Comparison of ENCODE assay signal across 8 cellular contexts in genomic region chr4:112327950-112328349, GRCh38. TPM values are rescaled to one million over a fixed set of nuclear protein-coding genes. Genes with fewer than 3 reads are reported as not detected.
DNase-seq lines count a peak whose midpoint lies in the region; ATAC-seq and TF ChIP-seq lines count a peak whose summit lies in the region.

No MANE protein-coding gene starts in this region.

- no peaks in the 10 kb centered on the region for H3K4me1 ChIP-seq in skeletal muscle satellite cell (ENCODE audit: control insufficient read depth, insufficient read depth, low read length)

- no peaks in the 10 kb centered on the region for H3K27me3 ChIP-seq in skeletal muscle satellite cell (ENCODE audit: control insufficient read depth, insufficient read depth, low read length)

- H3K4me3 ChIP-seq in skeletal muscle satellite cell (ENCODE audit: low read length), result no peak overlapping the region

- POLR2A ChIA-PET in HEK293T (lab: Yijun Ruan, JAX), result no interaction called here

- no peaks in the 10 kb centered on the region for H3K36me3 ChIP-seq in skeletal muscle satellite cell (ENCODE audit: insufficient read depth, low read length)

- peak overlapping the region; percentile 74 for H3K4me2 ChIP-seq in skeletal muscle satellite cell (ENCODE audit: low read length)

- no peaks in the 10 kb centered on the region for H3K9me3 ChIP-seq in skeletal muscle satellite cell (replicated peaks; ENCODE audit: low read length)

- CTCF ChIA-PET in HEK293T (lab: Yijun Ruan, JAX), result interaction anchor here (0.7 to 0.8 kb wide), 2 partner anchors 185 to 299 kb away, joined by 3 read pairs; no protein-coding TSS in a partner anchor

- peak; percentile 80 for ATAC-seq in SK-N-SH treated with all-trans-retinoic acid at 6 μM for 48 hours

- peak overlapping the region; percentile 22 for H3K9ac ChIP-seq in skeletal muscle satellite cell (ENCODE audit: low read depth, low read length)

- DNase-seq in AML-193 (lab: John Stamatoyannopoulos, UW) (peak; percentile 64 to 65), HEK293T (ENCODE audit: extremely low spot score) (peak; percentile 20), LoVo (ENCODE audit: low spot score) (peak; percentile 12), foreskin melanocyte (peak; percentile 52), D341Med (ENCODE audit: low spot score) (no peak)

- peak; percentile 50 for TF ChIP-seq CTCF in GM12872 (IDR thresholded peaks at IDR 0.05; ENCODE audit: insufficient read depth, low read depth, low read length)

TF ChIP-seq in HEK293T, 16 proteins besides CTCF, POLR2A, EP300 and RAD21:
- TF ChIP-seq ELF4 (IDR thresholded peaks at IDR 0.05), result no peak
- no peak for TF ChIP-seq TARDBP (IDR thresholded peaks at IDR 0.05)
- TF ChIP-seq SP1 (IDR thresholded peaks at IDR 0.05), result no peak
- no peak for TF ChIP-seq L3MBTL2 (conservative IDR thresholded peaks at IDR 0.05)
- TF ChIP-seq LEF1 (IDR thresholded peaks at IDR 0.05; ENCODE audit: borderline replicate concordance), result no peak
- TF ChIP-seq ARNT (IDR thresholded peaks at IDR 0.05), result no peak
- TF ChIP-seq HDGF (IDR thresholded peaks at IDR 0.05; ENCODE audit: borderline replicate concordance), result no peak
- no peak for TF ChIP-seq BHLHE40 (IDR thresholded peaks at IDR 0.05; ENCODE audit: borderline replicate concordance)
- no peak for TF ChIP-seq NFRKB (IDR thresholded peaks at IDR 0.05)
- TF ChIP-seq SUZ12 (IDR thresholded peaks at IDR 0.05), result no peak
- TF ChIP-seq FOXA1 (IDR thresholded peaks at IDR 0.05), result no peak
- TF ChIP-seq CTBP1 (IDR thresholded peaks at IDR 0.05; ENCODE audit: borderline replicate concordance), result no peak
- TF ChIP-seq PKNOX1 (IDR thresholded peaks at IDR 0.05), result no peak
- no peak for TF ChIP-seq ZNF384 (IDR thresholded peaks at IDR 0.05)
TF ChIP-seq in HEK293T: peak in this region for 0.

TF ChIP-seq in SK-N-SH treated with all-trans-retinoic acid at 6 μM for 48 hours, 23 proteins besides CTCF, POLR2A, EP300 and RAD21:
- TF ChIP-seq BACH2 (CRISPR knock-in tag; IDR thresholded peaks at IDR 0.05; ENCODE audit: borderline replicate concordance), result no peak
- no peak for TF ChIP-seq TCF4 (CRISPR knock-in tag; IDR thresholded peaks at IDR 0.05; ENCODE audit: borderline replicate concordance)
- no peak for TF ChIP-seq ESRRG (CRISPR knock-in tag; IDR thresholded peaks at IDR 0.05)
- TF ChIP-seq ZNF70 (CRISPR knock-in tag; IDR thresholded peaks at IDR 0.05), result no peak
- no peak for TF ChIP-seq RARB (CRISPR knock-in tag; IDR thresholded peaks at IDR 0.05)
- TF ChIP-seq ISL1 (CRISPR knock-in tag; IDR thresholded peaks at IDR 0.05), result no peak
- no peak for TF ChIP-seq GLIS3 (CRISPR knock-in tag; IDR thresholded peaks at IDR 0.05)
- no peak for TF ChIP-seq PPARA (CRISPR knock-in tag; IDR thresholded peaks at IDR 0.05; ENCODE audit: borderline replicate concordance)
- no peak for TF ChIP-seq TSHZ2 (CRISPR knock-in tag; IDR thresholded peaks at IDR 0.05)
- TF ChIP-seq CSRNP3 (CRISPR knock-in tag; IDR thresholded peaks at IDR 0.05), result no peak
- TF ChIP-seq ZNF8 (CRISPR knock-in tag; IDR thresholded peaks at IDR 0.05), result no peak

RNA-seq across cellular contexts. Expression of gene ALPK1, which starts 30.8 kb away (rescaled TPM):
- total RNA-seq in skeletal muscle satellite cell (2012; rRNA removed), result 8.3 and 15.0 TPM in 2 replicates

RNA-seq across cellular contexts. Expression of gene TIFA, which starts 42.2 kb away (rescaled TPM):
- 2.8 and 4.6 TPM in 2 replicates for total RNA-seq in skeletal muscle satellite cell (2012; rRNA removed)
